ENCODE assay signal across 8 cellular contexts in genomic region chr1:151326619-151327222, GRCh38. TPM values are rescaled to one million over a fixed set of nuclear protein-coding genes. Genes with fewer than 3 reads are reported as not detected.
A peak's percentile ranks its signal among the peaks of the same experiment; 100 is the strongest.
DNase-seq lines count a peak whose midpoint lies in the region; ATAC-seq and TF ChIP-seq lines count a peak whose summit lies in the region.

No MANE protein-coding gene starts in this region.

- no peaks in the 10 kb centered on the region for H3K9me3 ChIP-seq in neural progenitor cell (ENCODE audit: low read depth)
- no peaks in the 10 kb centered on the region for H3K9me3 ChIP-seq in tibial artery

- H3K4me3 ChIP-seq in fibroblast of villous mesenchyme (ENCODE audit: low read depth, low read length) = peak overlapping the region; percentile 90
- H3K4me3 ChIP-seq in neural progenitor cell = peak overlapping the region; percentile 64
- H3K4me3 ChIP-seq in tibial artery = peak overlapping the region; percentile 78 to 95

- intact Hi-C loops in tibial artery (cut with DNase I; ENCODE audit: low total_unique reads) = no loop called here

- H3K27me3 ChIP-seq in neural progenitor cell = no peaks in the 10 kb centered on the region
- no peaks in the 10 kb centered on the region for H3K27me3 ChIP-seq in tibial artery

- H2AFZ ChIP-seq in neural progenitor cell (replicated peaks) = no peak overlapping the region

- H3K4me1 Mint-ChIP-seq in neural progenitor cell = peaks cover 26% of the 10 kb centered on the region

- H3K4me1 ChIP-seq in neural progenitor cell (peaks cover 10% of the 10 kb centered on the region), tibial artery (peaks cover 0 to 32% (median 26%) of the 10 kb centered on the region in 4 donors)

- peak overlapping the region; percentile 92 for H3K4me3 Mint-ChIP-seq in neural progenitor cell

- H3K9me3 Mint-ChIP-seq in neural progenitor cell = no peaks in the 10 kb centered on the region

- peak; percentile 41 for ATAC-seq in HG02610 (IDR thresholded peaks at IDR 0.05; ENCODE audit: unreplicated experiment)

- peak overlapping the region; percentile 94 for H3K27ac Mint-ChIP-seq in neural progenitor cell

- no peaks in the 10 kb centered on the region for H4K20me1 ChIP-seq in neural progenitor cell (ENCODE audit: low read depth)

- H3K79me2 ChIP-seq in neural progenitor cell (ENCODE audit: low read depth) = peaks cover 38% of the 10 kb centered on the region

- DNase-seq in SIG-M5 treated with dmso at 0.1 percent for 504 hours (lab: John Stamatoyannopoulos, UW; ENCODE audit: unreplicated experiment) (peak; percentile 84), SIG-M5 (lab: John Stamatoyannopoulos, UW) (no peak), NCI-H226 (peak; percentile 61), fibroblast of villous mesenchyme (ENCODE audit: low read depth) (peak; percentile 41), neural progenitor cell (ENCODE audit: low spot score) (no peak), tibial artery (peak; percentile 61 to 77)
- DNase-seq in activated T-cell treated with anti-CD3 and anti-CD28 coated beads, Interleukin-2, amount 50 U/mL, for 48 hours = peak; percentile 68 to 75

- TF ChIP-seq CTCF in fibroblast of villous mesenchyme (IDR thresholded peaks at IDR 0.05; ENCODE audit: insufficient read depth, low read depth, low read length) = no peak
- no peak for TF ChIP-seq CTCF in neural progenitor cell (IDR thresholded peaks at IDR 0.05)
- TF ChIP-seq CTCF in tibial artery (IDR thresholded peaks at IDR 0.05) = no peak

- H3K36me3 ChIP-seq in neural progenitor cell (no peaks in the 10 kb centered on the region), tibial artery (peaks cover 6 to 39% (median 10%) of the 10 kb centered on the region in 3 donors)

- H3K27ac ChIP-seq in neural progenitor cell = no peak overlapping the region
- peak overlapping the region; percentile 90 to 96 for H3K27ac ChIP-seq in tibial artery

- peak overlapping the region; percentile 86 for H3K4me2 ChIP-seq in neural progenitor cell

- peaks cover 15% of the 10 kb centered on the region for H3K36me3 Mint-ChIP-seq in neural progenitor cell

- H3F3A ChIP-seq in neural progenitor cell (ENCODE audit: low read depth) = peaks cover 11% of the 10 kb centered on the region

- peaks cover 4% of the 10 kb centered on the region for H3K27me3 Mint-ChIP-seq in neural progenitor cell (ENCODE audit: insufficient read depth, low read depth)

- H3K9ac ChIP-seq in neural progenitor cell = peak overlapping the region; percentile 92

RNA-seq across cellular contexts. Expression of gene PI4KB, which starts 0.5 kb away (rescaled TPM):
- total RNA-seq in fibroblast of villous mesenchyme = 61.2 and 85.5 TPM in 2 replicates
- total RNA-seq in neural progenitor cell (ENCODE audit: low replicate concordance) = 19.0 and 33.5 TPM in 2 replicates

RNA-seq across cellular contexts. Expression of gene RFX5, which starts 20.3 kb away (rescaled TPM):
- total RNA-seq in fibroblast of villous mesenchyme (34.8 and 58.7 TPM in 2 replicates), neural progenitor cell (ENCODE audit: low replicate concordance) (87.5 and 108 TPM in 2 replicates)

RNA-seq across cellular contexts. Expression of gene ZNF687, which starts 44.6 kb away (rescaled TPM):
- 12.6 and 16.4 TPM in 2 replicates for total RNA-seq in fibroblast of villous mesenchyme
- 20.2 and 43.1 TPM in 2 replicates for total RNA-seq in neural progenitor cell (ENCODE audit: low replicate concordance)

RNA-seq across cellular contexts. Expression of gene SELENBP1, which starts 45.8 kb away (rescaled TPM):
- 23.3 and 27.7 TPM in 2 replicates for total RNA-seq in fibroblast of villous mesenchyme
- total RNA-seq in neural progenitor cell (ENCODE audit: low replicate concordance) = 38.5 and 63.2 TPM in 2 replicates

Comparison
In these comparisons a context has a peak if more than half of its experiments do, and no peak if none do; other contexts are left out.
1. DNase-seq: peak in SIG-M5 treated with dmso at 0.1 percent for 504 hours (single experiment), NCI-H226 (single experiment), activated T-cell treated with anti-CD3 and anti-CD28 coated beads, Interleukin-2, amount 50 U/mL, for 48 hours (2 of 2), fibroblast of villous mesenchyme (single experiment) and tibial artery (2 of 2); none in SIG-M5 (single experiment) and neural progenitor cell (single experiment).
2. Peak in every context shown above with its lines, with median percentiles within 50 percentile points of each other: H3K4me3 ChIP-seq.